In the genomic region with DNA sequence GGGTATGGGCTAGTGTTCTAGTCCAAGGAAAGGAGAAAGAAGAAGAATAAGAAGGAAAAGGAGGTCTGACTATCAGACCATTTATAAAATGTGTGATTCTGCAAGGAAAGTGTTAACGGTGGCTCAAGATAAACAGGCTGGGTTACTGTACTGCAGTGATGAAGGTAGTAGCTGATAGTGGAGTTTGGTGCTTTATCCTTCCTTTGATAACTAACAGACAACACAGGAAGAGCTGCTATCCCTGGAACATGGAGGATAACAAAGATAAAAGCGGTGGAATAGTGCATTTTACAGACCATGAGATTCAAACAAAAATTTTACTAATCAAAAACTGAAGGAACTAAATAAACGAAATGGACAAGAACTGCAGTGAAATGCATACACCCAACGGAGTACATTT, we compare ENCODE assay signal across 1 cellular context.
TF ChIP-seq lines count a peak whose summit lies in the region.

No MANE protein-coding gene starts in this region.

TF ChIP-seq in WTC11, 78 proteins besides CTCF, POLR2A, EP300 and RAD21 (continued from another document):
- TF ChIP-seq, protein P1, sequence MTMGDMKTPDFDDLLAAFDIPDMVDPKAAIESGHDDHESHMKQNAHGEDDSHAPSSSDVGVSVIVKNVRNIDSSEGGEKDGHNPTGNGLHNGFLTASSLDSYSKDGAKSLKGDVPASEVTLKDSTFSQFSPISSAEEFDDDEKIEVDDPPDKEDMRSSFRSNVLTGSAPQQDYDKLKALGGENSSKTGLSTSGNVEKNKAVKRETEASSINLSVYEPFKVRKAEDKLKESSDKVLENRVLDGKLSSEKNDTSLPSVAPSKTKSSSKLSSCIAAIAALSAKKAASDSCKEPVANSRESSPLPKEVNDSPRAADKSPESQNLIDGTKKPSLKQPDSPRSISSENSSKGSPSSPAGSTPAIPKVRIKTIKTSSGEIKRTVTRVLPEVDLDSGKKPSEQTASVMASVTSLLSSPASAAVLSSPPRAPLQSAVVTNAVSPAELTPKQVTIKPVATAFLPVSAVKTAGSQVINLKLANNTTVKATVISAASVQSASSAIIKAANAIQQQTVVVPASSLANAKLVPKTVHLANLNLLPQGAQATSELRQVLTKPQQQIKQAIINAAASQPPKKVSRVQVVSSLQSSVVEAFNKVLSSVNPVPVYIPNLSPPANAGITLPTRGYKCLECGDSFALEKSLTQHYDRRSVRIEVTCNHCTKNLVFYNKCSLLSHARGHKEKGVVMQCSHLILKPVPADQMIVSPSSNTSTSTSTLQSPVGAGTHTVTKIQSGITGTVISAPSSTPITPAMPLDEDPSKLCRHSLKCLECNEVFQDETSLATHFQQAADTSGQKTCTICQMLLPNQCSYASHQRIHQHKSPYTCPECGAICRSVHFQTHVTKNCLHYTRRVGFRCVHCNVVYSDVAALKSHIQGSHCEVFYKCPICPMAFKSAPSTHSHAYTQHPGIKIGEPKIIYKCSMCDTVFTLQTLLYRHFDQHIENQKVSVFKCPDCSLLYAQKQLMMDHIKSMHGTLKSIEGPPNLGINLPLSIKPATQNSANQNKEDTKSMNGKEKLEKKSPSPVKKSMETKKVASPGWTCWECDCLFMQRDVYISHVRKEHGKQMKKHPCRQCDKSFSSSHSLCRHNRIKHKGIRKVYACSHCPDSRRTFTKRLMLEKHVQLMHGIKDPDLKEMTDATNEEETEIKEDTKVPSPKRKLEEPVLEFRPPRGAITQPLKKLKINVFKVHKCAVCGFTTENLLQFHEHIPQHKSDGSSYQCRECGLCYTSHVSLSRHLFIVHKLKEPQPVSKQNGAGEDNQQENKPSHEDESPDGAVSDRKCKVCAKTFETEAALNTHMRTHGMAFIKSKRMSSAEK (CRISPR knock-in tag; IDR thresholded peaks at IDR 0.05; ENCODE audit: borderline replicate concordance) = no peak
- TF ChIP-seq FOXJ3 (CRISPR knock-in tag; IDR thresholded peaks at IDR 0.05; ENCODE audit: borderline replicate concordance) (no peak), ESRRA (CRISPR knock-in tag; IDR thresholded peaks at IDR 0.05; ENCODE audit: borderline replicate concordance) (no peak), RORB (CRISPR knock-in tag; IDR thresholded peaks at IDR 0.05) (no peak), CREM (CRISPR knock-in tag; IDR thresholded peaks at IDR 0.05) (no peak), HMGA2 (CRISPR knock-in tag; IDR thresholded peaks at IDR 0.05) (no peak), ZNF671 (CRISPR knock-in tag; IDR thresholded peaks at IDR 0.05) (no peak)
- TF ChIP-seq, protein P2, sequence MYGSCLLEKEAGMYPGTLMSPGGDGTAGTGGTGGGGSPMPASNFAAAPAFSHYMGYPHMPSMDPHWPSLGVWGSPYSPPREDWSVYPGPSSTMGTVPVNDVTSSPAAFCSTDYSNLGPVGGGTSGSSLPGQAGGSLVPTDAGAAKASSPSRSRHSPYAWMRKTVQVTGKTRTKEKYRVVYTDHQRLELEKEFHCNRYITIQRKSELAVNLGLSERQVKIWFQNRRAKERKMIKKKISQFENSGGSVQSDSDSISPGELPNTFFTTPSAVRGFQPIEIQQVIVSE (CRISPR knock-in tag; IDR thresholded peaks at IDR 0.05; ENCODE audit: borderline replicate concordance) = no peak
- TF ChIP-seq, protein P3, sequence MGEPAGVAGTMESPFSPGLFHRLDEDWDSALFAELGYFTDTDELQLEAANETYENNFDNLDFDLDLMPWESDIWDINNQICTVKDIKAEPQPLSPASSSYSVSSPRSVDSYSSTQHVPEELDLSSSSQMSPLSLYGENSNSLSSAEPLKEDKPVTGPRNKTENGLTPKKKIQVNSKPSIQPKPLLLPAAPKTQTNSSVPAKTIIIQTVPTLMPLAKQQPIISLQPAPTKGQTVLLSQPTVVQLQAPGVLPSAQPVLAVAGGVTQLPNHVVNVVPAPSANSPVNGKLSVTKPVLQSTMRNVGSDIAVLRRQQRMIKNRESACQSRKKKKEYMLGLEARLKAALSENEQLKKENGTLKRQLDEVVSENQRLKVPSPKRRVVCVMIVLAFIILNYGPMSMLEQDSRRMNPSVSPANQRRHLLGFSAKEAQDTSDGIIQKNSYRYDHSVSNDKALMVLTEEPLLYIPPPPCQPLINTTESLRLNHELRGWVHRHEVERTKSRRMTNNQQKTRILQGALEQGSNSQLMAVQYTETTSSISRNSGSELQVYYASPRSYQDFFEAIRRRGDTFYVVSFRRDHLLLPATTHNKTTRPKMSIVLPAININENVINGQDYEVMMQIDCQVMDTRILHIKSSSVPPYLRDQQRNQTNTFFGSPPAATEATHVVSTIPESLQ (CRISPR knock-in tag; IDR thresholded peaks at IDR 0.05) = no peak
